In genomic region chr3:15229262-15229661, GRCh38 we compare ENCODE assay signal across 11 cellular contexts.
"Had no signal": no experiment of that assay in that cellular context is flagged by ENCODE, and none has a peak within 500 bp of the region (broad histone marks: within the 10 kb centered on the region; RNA-seq: fewer than 3 reads in every experiment).

No MANE protein-coding gene starts in this region.

- H3K27ac ChIP-seq: GM23248 had no signal

- H2AFZ ChIP-seq: GM23248, GM23338 had no signal

- FAIRE-seq: H1, H54 had no signal

- H3K9me3 ChIP-seq: HAP-1 had no signal

- H3K4me2 ChIP-seq: GM23338 had no signal

- H3K4me3 ChIP-seq: GM23248, GM23338, HAP-1 had no signal

- ATAC-seq: GM23338, HCT116 had no signal

- H3K4me1 ChIP-seq: HAP-1 had no signal

- DNase-seq: GM23248, GOT3, H7, H9, HCEC 1CT, HFFc6 had no signal

- H3K9ac ChIP-seq: GM23248 had no signal
